Comparison of ENCODE assay signal across 8 cellular contexts in genomic region chr9:127937046-127937382, GRCh38. TPM values are rescaled to one million over a fixed set of nuclear protein-coding genes. Genes with fewer than 3 reads are reported as not detected.
A peak's percentile ranks its signal among the peaks of the same experiment; 100 is the strongest.
DNase-seq lines count a peak whose midpoint lies in the region; ATAC-seq and TF ChIP-seq lines count a peak whose summit lies in the region.

No MANE protein-coding gene starts in this region.

- H3K9me3 ChIP-seq in BE2C, result no peaks in the 10 kb centered on the region
- H3K9me3 ChIP-seq in naive thymus-derived CD4-positive, alpha-beta T cell (ENCODE audit: control insufficient read depth in 2 of 3, low read length in 3 of 3), result no peaks in the 10 kb centered on the region

- peak overlapping the region; percentile 88 to 99 (median 95) for H3K27ac Mint-ChIP-seq in naive thymus-derived CD4-positive, alpha-beta T cell

- H3K36me3 Mint-ChIP-seq in naive thymus-derived CD4-positive, alpha-beta T cell, result peaks cover 0 to 19% (median 11%) of the 10 kb centered on the region in 5 donors

- no peaks in the 10 kb centered on the region; the same call in 1 of the 2 replicates for H3K4me1 ChIP-seq in BE2C
- H3K4me1 ChIP-seq in naive thymus-derived CD4-positive, alpha-beta T cell (ENCODE audit: control insufficient read depth in 2 of 2, insufficient read depth in 2 of 2, low read length in 2 of 2), result peaks cover 24 to 25% of the 10 kb centered on the region in 2 donors

- DNase-seq in BE2C (no peak), choroid plexus epithelial cell (ENCODE audit: low read depth) (no peak), SW480 (ENCODE audit: low spot score) (no peak), NK-92 (lab: John Stamatoyannopoulos, UW; ENCODE audit: unreplicated experiment) (no peak), DMS79 treated with DMSO at 0.1 percent for 48 hours (lab: John Stamatoyannopoulos, UW) (no peak)
- no peak for DNase-seq in Jurkat, Clone E6-1 (ENCODE audit: low read depth, low spot score)
- DNase-seq in naive thymus-derived CD4-positive, alpha-beta T cell, result no peak
- DNase-seq in activated effector memory CD4-positive, alpha-beta T cell treated with Interleukin-2 at 50 U/mL for 16 hours, result no peak

- CTCF ChIA-PET in naive thymus-derived CD4-positive, alpha-beta T cell (lab: Charles Lee), result interaction anchor here (1.1 kb wide), 1 partner anchor 92 kb away, joined by 6 read pairs; no protein-coding TSS in a partner anchor

- H3K9me3 Mint-ChIP-seq in naive thymus-derived CD4-positive, alpha-beta T cell, result peaks cover 0 to 29% (median 0%) of the 10 kb centered on the region in 11 donors

- no peaks in the 10 kb centered on the region for H3K27me3 ChIP-seq in BE2C
- H3K27me3 ChIP-seq in naive thymus-derived CD4-positive, alpha-beta T cell (ENCODE audit: control insufficient read depth in 2 of 2, insufficient read depth in 2 of 2, low read length in 2 of 2), result no peaks in the 10 kb centered on the region

- H3K36me3 ChIP-seq in BE2C, result peaks cover under 1% of the 10 kb centered on the region; the same call in 1 of the 2 replicates
- peaks cover 0 to 31% (median 5%) of the 10 kb centered on the region in 3 experiments for H3K36me3 ChIP-seq in naive thymus-derived CD4-positive, alpha-beta T cell (ENCODE audit: control insufficient read depth in 2 of 3, insufficient read depth in 3 of 3, low read length in 3 of 3)

- H3K4me1 Mint-ChIP-seq in naive thymus-derived CD4-positive, alpha-beta T cell, result peaks cover 35 to 61% (median 47%) of the 10 kb centered on the region in 7 donors

- H3K4me3 ChIP-seq in BE2C (ENCODE audit: low read depth, low read length) (peak overlapping the region; percentile 77), choroid plexus epithelial cell (ENCODE audit: low read depth, low read length) (peak overlapping the region; percentile 87)
- peak overlapping the region; percentile 97 for H3K4me3 ChIP-seq in Jurkat, Clone E6-1 (ENCODE audit: low read length)
- H3K4me3 ChIP-seq in naive thymus-derived CD4-positive, alpha-beta T cell (ENCODE audit: low read length), result peak overlapping the region; percentile 88

- peak overlapping the region; percentile 78 for H3K27ac ChIP-seq in naive thymus-derived CD4-positive, alpha-beta T cell (ENCODE audit: low read depth, low read length)

- peaks cover 0 to 4% (median 0%) of the 10 kb centered on the region in 5 donors for H3K27me3 Mint-ChIP-seq in naive thymus-derived CD4-positive, alpha-beta T cell

- H3K4me3 Mint-ChIP-seq in naive thymus-derived CD4-positive, alpha-beta T cell, result peak overlapping the region; percentile 85 to 98 (median 92)

- ATAC-seq in naive thymus-derived CD4-positive, alpha-beta T cell, result no peak

- POLR2A ChIA-PET in naive thymus-derived CD4-positive, alpha-beta T cell (lab: Charles Lee), result interaction anchor here (0.7 to 61.3 kb wide), 9 partner anchors 8 to 135 kb away, joined by 3 to 1719 read pairs (median 3); partner anchors contain the start of genes EEIG1 and PIP5KL1

- TF ChIP-seq CTCF in BE2C (IDR thresholded peaks at IDR 0.05; ENCODE audit: low read depth, low read length) (no peak), choroid plexus epithelial cell (conservative IDR thresholded peaks at IDR 0.05; ENCODE audit: low read depth, low read length) (no peak)

- intact Hi-C loops in naive thymus-derived CD4-positive, alpha-beta T cell (cut with micrococcal nuclease), result loop anchor here (1.0 to 5.0 kb wide), 3 partner anchors 10 to 190 kb away; partner anchors contain the start of genes NAIF1 (in 1 of the 2) and PTGES2 (in 1 of the 2)

RNA-seq across cellular contexts. Expression of gene DPM2, which starts 0.6 kb away (rescaled TPM):
- polyA plus RNA-seq in BE2C (2012; ENCODE audit: insufficient read depth, insufficient read length, low read depth), result 137 TPM
- 61.5 TPM for polyA plus RNA-seq in Jurkat, Clone E6-1 (2012; ENCODE audit: insufficient read depth, insufficient read length)
- 10 to 100 TPM; 29.1 to 84.4 (median 56.8) TPM for total RNA-seq in naive thymus-derived CD4-positive, alpha-beta T cell
- polyA plus RNA-seq in naive thymus-derived CD4-positive, alpha-beta T cell, result 10 to 100 TPM; 29.3 to 39.5 TPM

RNA-seq across cellular contexts. Expression of gene PIP5KL1, which starts 6.4 kb away (rescaled TPM):
- 0.74 TPM for polyA plus RNA-seq in BE2C (2012; ENCODE audit: insufficient read depth, insufficient read length, low read depth)
- polyA plus RNA-seq in Jurkat, Clone E6-1 (2012; ENCODE audit: insufficient read depth, insufficient read length), result 6.5 TPM
- total RNA-seq in naive thymus-derived CD4-positive, alpha-beta T cell, result 1 to 10 TPM; 1.4 to 2.9 (median 2.1) TPM
- polyA plus RNA-seq in naive thymus-derived CD4-positive, alpha-beta T cell, result under 1 TPM in 1 of 2 donors, not detected in 1; 0.17 TPM

RNA-seq across cellular contexts. Expression of gene ST6GALNAC4, which starts 20.2 kb away (rescaled TPM):
- polyA plus RNA-seq in BE2C (2012; ENCODE audit: insufficient read depth, insufficient read length, low read depth), result 39.4 TPM
- polyA plus RNA-seq in Jurkat, Clone E6-1 (2012; ENCODE audit: insufficient read depth, insufficient read length), result 5.1 TPM
- total RNA-seq in naive thymus-derived CD4-positive, alpha-beta T cell, result 10 to 100 TPM; 28.0 to 51.0 (median 36.1) TPM
- polyA plus RNA-seq in naive thymus-derived CD4-positive, alpha-beta T cell, result 10 to 100 TPM; 20.0 to 21.7 TPM

RNA-seq across cellular contexts. Expression of gene ST6GALNAC6, which starts 37.6 kb away (rescaled TPM):
- 40.4 TPM for polyA plus RNA-seq in BE2C (2012; ENCODE audit: insufficient read depth, insufficient read length, low read depth)
- polyA plus RNA-seq in Jurkat, Clone E6-1 (2012; ENCODE audit: insufficient read depth, insufficient read length), result 18.9 TPM
- 100 to 1,000 TPM in 3 of 5 experiments, 10 to 100 TPM in 2; 63.0 to 125 (median 107) TPM for total RNA-seq in naive thymus-derived CD4-positive, alpha-beta T cell
- 10 to 100 TPM; 28.3 to 34.5 TPM for polyA plus RNA-seq in naive thymus-derived CD4-positive, alpha-beta T cell

RNA-seq across cellular contexts. Expression of gene EEIG1, which starts 43.8 kb away (rescaled TPM):
- polyA plus RNA-seq in BE2C (2012; ENCODE audit: insufficient read depth, insufficient read length, low read depth), result 30.7 TPM
- 20.4 TPM for polyA plus RNA-seq in Jurkat, Clone E6-1 (2012; ENCODE audit: insufficient read depth, insufficient read length)
- 100 to 1,000 TPM; 252 to 664 (median 347) TPM for total RNA-seq in naive thymus-derived CD4-positive, alpha-beta T cell
- polyA plus RNA-seq in naive thymus-derived CD4-positive, alpha-beta T cell, result 100 to 1,000 TPM; 124 to 297 TPM
